8 cellular contexts compared by ENCODE assay signal in the genomic region with DNA sequence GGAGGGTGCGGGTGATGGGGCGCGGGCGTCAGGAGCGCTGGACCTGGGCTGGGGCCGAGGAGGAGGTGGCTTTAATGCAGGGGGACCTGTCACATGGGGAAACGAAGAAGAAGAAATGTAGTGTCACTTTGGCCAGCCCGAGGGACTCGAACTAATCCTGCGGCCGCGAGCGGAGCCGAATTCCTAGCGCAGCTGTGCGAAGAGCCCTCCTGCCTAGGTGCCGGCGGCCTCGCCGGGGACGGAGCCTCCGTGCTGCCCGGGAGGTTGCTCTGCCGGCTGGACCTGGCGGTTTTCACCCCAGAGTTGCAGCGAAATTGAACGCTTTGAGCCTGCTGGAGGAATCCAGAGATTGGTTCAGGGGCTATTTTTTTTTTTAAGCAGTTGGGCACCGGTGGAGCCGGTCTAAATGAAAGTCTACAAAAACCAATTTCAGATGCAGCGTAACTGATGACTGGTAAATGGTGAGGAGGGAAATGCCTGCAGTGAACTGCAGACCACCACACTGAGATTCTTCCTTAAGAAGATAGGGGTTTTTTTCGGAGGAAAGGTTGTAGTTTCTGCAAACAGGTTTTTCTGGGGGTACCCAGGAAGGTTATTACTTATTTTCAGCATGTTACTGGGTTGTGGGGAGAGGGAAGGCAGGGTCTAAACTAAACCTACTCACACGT. TPM values are rescaled to one million over a fixed set of nuclear protein-coding genes. Genes with fewer than 3 reads are reported as not detected.
DNase-seq lines count a peak whose midpoint lies in the region; ATAC-seq, FAIRE-seq and TF ChIP-seq lines count a peak whose summit lies in the region.

No MANE protein-coding gene starts in this region.

- peaks cover 11% of the 10 kb centered on the region for H3K4me1 ChIP-seq in SJSA1 (replicated peaks)
- peaks cover 0 to 57% (median 0%) of the 10 kb centered on the region in 3 donors for H3K4me1 ChIP-seq in gastroesophageal sphincter
- no peaks in the 10 kb centered on the region for H3K4me1 ChIP-seq in pancreas

- DNase-seq in NCI-H2196 (lab: John Stamatoyannopoulos, UW; ENCODE audit: unreplicated experiment) (peak; percentile 34), NCI-H2196 treated with DMSO at 0.1 percent for 48 hours (lab: John Stamatoyannopoulos, UW; ENCODE audit: unreplicated experiment) (no peak), SJSA1 (ENCODE audit: low read depth in 1 of 2, low spot score in 2 of 2) (peak in 1 of 2 experiments; percentile 1), pancreas (peak; percentile 7 to 74 (median 29)), T-helper 9 cell (no peak), COLO829 (ENCODE audit: low spot score) (no peak)

- H3K9me3 ChIP-seq in SJSA1 (replicated peaks) (peaks cover 7% of the 10 kb centered on the region; the same call in 1 of the 2 replicates), gastroesophageal sphincter (no peaks in the 10 kb centered on the region), pancreas (no peaks in the 10 kb centered on the region)

- 1 to 12% methylated on average over 9 to 10 of the region's 32 CpGs for WGBS in gastroesophageal sphincter (ENCODE audit: low coverage in 1 of 2), 2 donors
- 4 to 5% methylated on average over 31 to 32 of the region's 32 CpGs for WGBS in pancreas, 2 donors

- no peak for TF ChIP-seq EP300 in gastroesophageal sphincter (IDR thresholded peaks at IDR 0.05)

- no peak for TF ChIP-seq CTCF in gastroesophageal sphincter (IDR thresholded peaks at IDR 0.05)
- no peak for TF ChIP-seq CTCF in pancreas (IDR thresholded peaks at IDR 0.05)

- intact Hi-C loops in pancreas (cut with DNase I) = no loop called here

- ATAC-seq in gastroesophageal sphincter = peak; percentile 22
- ATAC-seq in pancreas = peak; percentile 52 to 65 (median 62)
- no peak for ATAC-seq in HG03045 (IDR thresholded peaks at IDR 0.05; ENCODE audit: unreplicated experiment)

- no peaks in the 10 kb centered on the region for H3K36me3 ChIP-seq in SJSA1
- H3K36me3 ChIP-seq in gastroesophageal sphincter = no peaks in the 10 kb centered on the region
- H3K36me3 ChIP-seq in pancreas = no peaks in the 10 kb centered on the region

- H3K4me3 ChIP-seq in SJSA1 (peak overlapping the region; percentile 36), gastroesophageal sphincter (peak overlapping the region; percentile 37 to 79), pancreas (peak overlapping the region; percentile 42 to 60 (median 54))

- FAIRE-seq in pancreas (lab: Jason Lieb, UNC) = no peak

- no peak overlapping the region for H3K27ac ChIP-seq in SJSA1
- peak overlapping the region in 3 of 4 donors; percentile 69 to 84 (median 80) for H3K27ac ChIP-seq in gastroesophageal sphincter
- H3K27ac ChIP-seq in pancreas = no peak overlapping the region

- H3K27me3 ChIP-seq in SJSA1 (replicated peaks) (peaks cover 48% of the 10 kb centered on the region), gastroesophageal sphincter (peaks cover 23% of the 10 kb centered on the region), pancreas (peaks cover 0 to 3% (median 0%) of the 10 kb centered on the region in 4 donors)

- no peak for TF ChIP-seq POLR2A in gastroesophageal sphincter (IDR thresholded peaks at IDR 0.05)

RNA-seq across cellular contexts. Expression of a gene that starts 0.7 kb away (rescaled TPM):
- not detected in 2 replicates for total RNA-seq in SJSA1 (2014; rRNA removed; shearing (Covaris generic))
- total RNA-seq in gastroesophageal sphincter (1 to 10 TPM; 2.7 to 7.3 (median 4.1) TPM), pancreas (1 to 10 TPM in 1 of 6 donors, under 1 TPM in 5; 0.23 to 1.6 (median 0.52) TPM)
- polyA plus RNA-seq in pancreas = 1 to 10 TPM in 1 of 2 donors, under 1 TPM in 1; 0.27 to 2.1 TPM

Comparison
In these comparisons a context has a peak if more than half of its experiments do, and no peak if none do; other contexts are left out.
1. DNase-seq: peak in NCI-H2196 (single experiment) and pancreas (6 of 6); none in NCI-H2196 treated with DMSO at 0.1 percent for 48 hours (single experiment), T-helper 9 cell (single experiment) and COLO829 (single experiment).
2. H3K27ac ChIP-seq: peak in gastroesophageal sphincter (3 of 4); none in SJSA1 (single experiment) and pancreas (0 of 4).
3. Peak in every context shown above with its lines, with median percentiles within 50 percentile points of each other: H3K4me3 ChIP-seq.